1 cellular context compared by ENCODE assay signal in the genomic region with DNA sequence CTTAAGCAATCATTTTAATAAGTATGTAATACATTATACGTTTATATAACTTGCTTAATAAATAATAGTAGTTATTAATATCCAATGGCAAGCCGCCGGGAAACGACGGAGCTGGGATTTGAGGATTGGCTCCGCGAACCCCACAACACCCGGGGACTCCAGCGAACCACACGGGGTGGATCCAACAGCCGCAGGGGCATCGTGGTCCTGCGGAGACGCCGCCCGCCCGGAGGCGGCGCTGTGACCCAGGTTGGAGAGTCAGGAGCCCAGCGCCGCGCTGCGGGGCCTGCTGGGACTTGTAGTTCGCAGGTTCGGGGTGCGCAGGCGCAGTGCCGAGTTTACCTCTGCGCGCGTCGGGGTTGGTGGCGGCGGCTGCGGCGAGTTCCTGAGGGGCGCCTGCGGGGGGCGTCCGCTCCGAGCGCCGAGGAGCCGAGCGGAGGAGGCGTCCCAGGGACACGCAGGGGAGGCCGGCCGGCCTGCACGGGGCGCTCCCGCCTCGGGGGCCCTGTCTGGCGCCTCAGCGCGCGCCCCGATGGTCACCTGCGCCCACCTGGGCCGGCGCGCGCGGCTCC.
TF ChIP-seq lines count a peak whose summit lies in the region.

A gene (plus strand): TSS at position 329 of the 572 bp plus-strand sequence. CDS start 204 bp downstream, at position 533.

TF ChIP-seq in K562, 482 proteins besides CTCF, POLR2A, EP300 and RAD21 (continued from another document and continues in another):
- TF ChIP-seq JUNB (CRISPR knock-in tag; conservative IDR thresholded peaks at IDR 0.05) (no peak), ARHGAP35 (IDR thresholded peaks at IDR 0.05; ENCODE audit: partially characterized antibody) (no peak), RBM25 (IDR thresholded peaks at IDR 0.05; ENCODE audit: low read depth, low read length, severe bottlenecking) (no peak), SMARCB1 (IDR thresholded peaks at IDR 0.05; ENCODE audit: insufficient read length, low read depth) (no peak), ZNF175 (CRISPR knock-in tag; IDR thresholded peaks at IDR 0.05; ENCODE audit: low read depth) (no peak), ARNT (IDR thresholded peaks at IDR 0.05) (no peak), RFX7 (CRISPR knock-in tag; IDR thresholded peaks at IDR 0.05) (no peak), HEY1 (CRISPR knock-in tag; IDR thresholded peaks at IDR 0.05; ENCODE audit: borderline replicate concordance) (no peak), NEUROD1 (IDR thresholded peaks at IDR 0.05; ENCODE audit: borderline replicate concordance, low read depth, low read length, partially characterized antibody) (no peak), ZBTB7A (IDR thresholded peaks at IDR 0.05; ENCODE audit: borderline replicate concordance, control insufficient read depth, low read depth, low read length) (peak; percentile 97), TEAD4 (IDR thresholded peaks at IDR 0.05; ENCODE audit: low read length) (no peak), TEAD4 (CRISPR knock-in tag; IDR thresholded peaks at IDR 0.05; ENCODE audit: borderline replicate concordance) (no peak), SAFB2 (IDR thresholded peaks at IDR 0.05; ENCODE audit: borderline replicate concordance, low read depth, low read length, severe bottlenecking) (no peak), PCBP2 (IDR thresholded peaks at IDR 0.05; ENCODE audit: low read depth, low read length, poor library complexity, severe bottlenecking) (no peak), HDAC8 (tag; IDR thresholded peaks at IDR 0.05) (no peak), TRIM28 (IDR thresholded peaks at IDR 0.05) (peak; percentile 67; the same call in 1 of the 2 replicates), TGIF2 (CRISPR knock-in tag; IDR thresholded peaks at IDR 0.05) (no peak), ZNF785 (CRISPR knock-in tag; IDR thresholded peaks at IDR 0.05) (no peak), RCOR1 (IDR thresholded peaks at IDR 0.05; ENCODE audit: borderline replicate concordance in 1 of 2, low read depth in 2 of 2, low read length in 2 of 2) (peak in 1 of 2 experiments; percentile 52; a peak in 1 of 4 replicates), ZNF561 (CRISPR knock-in tag; conservative IDR thresholded peaks at IDR 0.05) (no peak), DIDO1 (tag; IDR thresholded peaks at IDR 0.05; ENCODE audit: low read depth) (peak; percentile 44; the same call in 1 of the 2 replicates), TCF7L2 (IDR thresholded peaks at IDR 0.05; ENCODE audit: low read depth, low read length) (no peak), ZNF347 (CRISPR knock-in tag; IDR thresholded peaks at IDR 0.05; ENCODE audit: low read depth) (no peak), POLR2G (IDR thresholded peaks at IDR 0.05; ENCODE audit: low read depth, low read length) (peak; percentile 76), TEAD1 (CRISPR knock-in tag; IDR thresholded peaks at IDR 0.05) (peak; percentile 47 to 64; a peak in 3 of 4 replicates), XRCC3 (IDR thresholded peaks at IDR 0.05) (no peak), NR1H2 (CRISPR knock-in tag; IDR thresholded peaks at IDR 0.05) (no peak), ZNF75A (CRISPR knock-in tag; IDR thresholded peaks at IDR 0.05) (no peak), NCOA2 (IDR thresholded peaks at IDR 0.05; ENCODE audit: partially characterized antibody in 2 of 2) (no peak), EWSR1 (IDR thresholded peaks at IDR 0.05; ENCODE audit: borderline replicate concordance, low read depth, partially characterized antibody) (no peak), RBM34 (IDR thresholded peaks at IDR 0.05; ENCODE audit: borderline replicate concordance, insufficient read depth, low read length) (no peak), STAT5A (IDR thresholded peaks at IDR 0.05; ENCODE audit: borderline replicate concordance, low read length) (peak; percentile 44; the same call in 1 of the 2 replicates), SRSF9 (IDR thresholded peaks at IDR 0.05; ENCODE audit: borderline replicate concordance, low read depth, low read length) (no peak), PTTG1 (tag; IDR thresholded peaks at IDR 0.05; ENCODE audit: low read depth) (no peak), ZNF780A (CRISPR knock-in tag; IDR thresholded peaks at IDR 0.05) (no peak), ZNF239 (CRISPR knock-in tag; IDR thresholded peaks at IDR 0.05) (peak; percentile 57), ZNF282 (CRISPR knock-in tag; IDR thresholded peaks at IDR 0.05) (no peak), ZNF589 (CRISPR knock-in tag; IDR thresholded peaks at IDR 0.05; ENCODE audit: low read depth) (no peak), KAT7 (CRISPR knock-in tag; IDR thresholded peaks at IDR 0.05; ENCODE audit: borderline replicate concordance) (no peak; the same call in 1 of the 2 replicates), CHD4 (IDR thresholded peaks at IDR 0.05; ENCODE audit: insufficient read depth, insufficient replicate concordance, low read depth, low read length, poor library complexity, severe bottlenecking) (no peak), ETV5 (CRISPR knock-in tag; IDR thresholded peaks at IDR 0.05; ENCODE audit: low read depth) (no peak), HDAC3 (IDR thresholded peaks at IDR 0.05; ENCODE audit: borderline replicate concordance, partially characterized antibody) (no peak), FOXK2 (conservative IDR thresholded peaks at IDR 0.05 in 1 of 2, IDR thresholded peaks at IDR 0.05 in 1 of 2; ENCODE audit: low read depth in 2 of 2) (peak; percentile 53 to 59; a peak in 3 of 4 replicates)
- TF ChIP-seq, protein P1, sequence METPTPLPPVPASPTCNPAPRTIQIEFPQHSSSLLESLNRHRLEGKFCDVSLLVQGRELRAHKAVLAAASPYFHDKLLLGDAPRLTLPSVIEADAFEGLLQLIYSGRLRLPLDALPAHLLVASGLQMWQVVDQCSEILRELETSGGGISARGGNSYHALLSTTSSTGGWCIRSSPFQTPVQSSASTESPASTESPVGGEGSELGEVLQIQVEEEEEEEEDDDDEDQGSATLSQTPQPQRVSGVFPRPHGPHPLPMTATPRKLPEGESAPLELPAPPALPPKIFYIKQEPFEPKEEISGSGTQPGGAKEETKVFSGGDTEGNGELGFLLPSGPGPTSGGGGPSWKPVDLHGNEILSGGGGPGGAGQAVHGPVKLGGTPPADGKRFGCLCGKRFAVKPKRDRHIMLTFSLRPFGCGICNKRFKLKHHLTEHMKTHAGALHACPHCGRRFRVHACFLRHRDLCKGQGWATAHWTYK (CRISPR knock-in tag; IDR thresholded peaks at IDR 0.05): peak; percentile 66; the same call in 1 of the 2 replicates
- TF ChIP-seq, protein P2, sequence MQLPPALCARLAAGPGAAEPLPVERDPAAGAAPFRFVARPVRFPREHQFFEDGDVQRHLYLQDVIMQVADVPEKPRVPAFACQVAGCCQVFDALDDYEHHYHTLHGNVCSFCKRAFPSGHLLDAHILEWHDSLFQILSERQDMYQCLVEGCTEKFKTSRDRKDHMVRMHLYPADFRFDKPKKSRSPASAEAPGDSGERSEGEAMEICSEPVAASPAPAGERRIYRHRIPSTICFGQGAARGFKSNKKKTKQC (CRISPR knock-in tag; IDR thresholded peaks at IDR 0.05): 0 out of 2 replicates have a peak, but pooled peaks have one; percentile 30
- TF ChIP-seq, protein P3, sequence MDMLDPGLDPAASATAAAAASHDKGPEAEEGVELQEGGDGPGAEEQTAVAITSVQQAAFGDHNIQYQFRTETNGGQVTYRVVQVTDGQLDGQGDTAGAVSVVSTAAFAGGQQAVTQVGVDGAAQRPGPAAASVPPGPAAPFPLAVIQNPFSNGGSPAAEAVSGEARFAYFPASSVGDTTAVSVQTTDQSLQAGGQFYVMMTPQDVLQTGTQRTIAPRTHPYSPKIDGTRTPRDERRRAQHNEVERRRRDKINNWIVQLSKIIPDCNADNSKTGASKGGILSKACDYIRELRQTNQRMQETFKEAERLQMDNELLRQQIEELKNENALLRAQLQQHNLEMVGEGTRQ (CRISPR knock-in tag; IDR thresholded peaks at IDR 0.05): peak; percentile 38; the same call in 1 of the 2 replicates
- TF ChIP-seq, protein P4, sequence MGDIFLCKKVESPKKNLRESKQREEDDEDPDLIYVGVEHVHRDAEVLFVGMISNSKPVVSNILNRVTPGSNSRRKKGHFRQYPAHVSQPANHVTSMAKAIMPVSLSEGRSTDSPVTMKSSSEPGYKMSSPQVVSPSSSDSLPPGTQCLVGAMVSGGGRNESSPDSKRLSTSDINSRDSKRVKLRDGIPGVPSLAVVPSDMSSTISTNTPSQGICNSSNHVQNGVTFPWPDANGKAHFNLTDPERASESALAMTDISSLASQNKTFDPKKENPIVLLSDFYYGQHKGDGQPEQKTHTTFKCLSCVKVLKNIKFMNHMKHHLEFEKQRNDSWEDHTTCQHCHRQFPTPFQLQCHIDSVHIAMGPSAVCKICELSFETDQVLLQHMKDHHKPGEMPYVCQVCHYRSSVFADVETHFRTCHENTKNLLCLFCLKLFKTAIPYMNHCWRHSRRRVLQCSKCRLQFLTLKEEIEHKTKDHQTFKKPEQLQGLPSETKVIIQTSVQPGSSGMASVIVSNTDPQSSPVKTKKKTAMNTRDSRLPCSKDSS (IDR thresholded peaks at IDR 0.05; ENCODE audit: low read depth, partially characterized antibody): no peak
- TF ChIP-seq, protein P5, sequence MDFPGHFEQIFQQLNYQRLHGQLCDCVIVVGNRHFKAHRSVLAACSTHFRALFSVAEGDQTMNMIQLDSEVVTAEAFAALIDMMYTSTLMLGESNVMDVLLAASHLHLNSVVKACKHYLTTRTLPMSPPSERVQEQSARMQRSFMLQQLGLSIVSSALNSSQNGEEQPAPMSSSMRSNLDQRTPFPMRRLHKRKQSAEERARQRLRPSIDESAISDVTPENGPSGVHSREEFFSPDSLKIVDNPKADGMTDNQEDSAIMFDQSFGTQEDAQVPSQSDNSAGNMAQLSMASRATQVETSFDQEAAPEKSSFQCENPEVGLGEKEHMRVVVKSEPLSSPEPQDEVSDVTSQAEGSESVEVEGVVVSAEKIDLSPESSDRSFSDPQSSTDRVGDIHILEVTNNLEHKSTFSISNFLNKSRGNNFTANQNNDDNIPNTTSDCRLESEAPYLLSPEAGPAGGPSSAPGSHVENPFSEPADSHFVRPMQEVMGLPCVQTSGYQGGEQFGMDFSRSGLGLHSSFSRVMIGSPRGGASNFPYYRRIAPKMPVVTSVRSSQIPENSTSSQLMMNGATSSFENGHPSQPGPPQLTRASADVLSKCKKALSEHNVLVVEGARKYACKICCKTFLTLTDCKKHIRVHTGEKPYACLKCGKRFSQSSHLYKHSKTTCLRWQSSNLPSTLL (IDR thresholded peaks at IDR 0.05): no peak
- TF ChIP-seq, protein P6, sequence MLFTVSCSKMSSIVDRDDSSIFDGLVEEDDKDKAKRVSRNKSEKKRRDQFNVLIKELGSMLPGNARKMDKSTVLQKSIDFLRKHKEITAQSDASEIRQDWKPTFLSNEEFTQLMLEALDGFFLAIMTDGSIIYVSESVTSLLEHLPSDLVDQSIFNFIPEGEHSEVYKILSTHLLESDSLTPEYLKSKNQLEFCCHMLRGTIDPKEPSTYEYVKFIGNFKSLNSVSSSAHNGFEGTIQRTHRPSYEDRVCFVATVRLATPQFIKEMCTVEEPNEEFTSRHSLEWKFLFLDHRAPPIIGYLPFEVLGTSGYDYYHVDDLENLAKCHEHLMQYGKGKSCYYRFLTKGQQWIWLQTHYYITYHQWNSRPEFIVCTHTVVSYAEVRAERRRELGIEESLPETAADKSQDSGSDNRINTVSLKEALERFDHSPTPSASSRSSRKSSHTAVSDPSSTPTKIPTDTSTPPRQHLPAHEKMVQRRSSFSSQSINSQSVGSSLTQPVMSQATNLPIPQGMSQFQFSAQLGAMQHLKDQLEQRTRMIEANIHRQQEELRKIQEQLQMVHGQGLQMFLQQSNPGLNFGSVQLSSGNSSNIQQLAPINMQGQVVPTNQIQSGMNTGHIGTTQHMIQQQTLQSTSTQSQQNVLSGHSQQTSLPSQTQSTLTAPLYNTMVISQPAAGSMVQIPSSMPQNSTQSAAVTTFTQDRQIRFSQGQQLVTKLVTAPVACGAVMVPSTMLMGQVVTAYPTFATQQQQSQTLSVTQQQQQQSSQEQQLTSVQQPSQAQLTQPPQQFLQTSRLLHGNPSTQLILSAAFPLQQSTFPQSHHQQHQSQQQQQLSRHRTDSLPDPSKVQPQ (CRISPR knock-in tag; IDR thresholded peaks at IDR 0.05; ENCODE audit: borderline replicate concordance): no peak
- TF ChIP-seq, protein P7, sequence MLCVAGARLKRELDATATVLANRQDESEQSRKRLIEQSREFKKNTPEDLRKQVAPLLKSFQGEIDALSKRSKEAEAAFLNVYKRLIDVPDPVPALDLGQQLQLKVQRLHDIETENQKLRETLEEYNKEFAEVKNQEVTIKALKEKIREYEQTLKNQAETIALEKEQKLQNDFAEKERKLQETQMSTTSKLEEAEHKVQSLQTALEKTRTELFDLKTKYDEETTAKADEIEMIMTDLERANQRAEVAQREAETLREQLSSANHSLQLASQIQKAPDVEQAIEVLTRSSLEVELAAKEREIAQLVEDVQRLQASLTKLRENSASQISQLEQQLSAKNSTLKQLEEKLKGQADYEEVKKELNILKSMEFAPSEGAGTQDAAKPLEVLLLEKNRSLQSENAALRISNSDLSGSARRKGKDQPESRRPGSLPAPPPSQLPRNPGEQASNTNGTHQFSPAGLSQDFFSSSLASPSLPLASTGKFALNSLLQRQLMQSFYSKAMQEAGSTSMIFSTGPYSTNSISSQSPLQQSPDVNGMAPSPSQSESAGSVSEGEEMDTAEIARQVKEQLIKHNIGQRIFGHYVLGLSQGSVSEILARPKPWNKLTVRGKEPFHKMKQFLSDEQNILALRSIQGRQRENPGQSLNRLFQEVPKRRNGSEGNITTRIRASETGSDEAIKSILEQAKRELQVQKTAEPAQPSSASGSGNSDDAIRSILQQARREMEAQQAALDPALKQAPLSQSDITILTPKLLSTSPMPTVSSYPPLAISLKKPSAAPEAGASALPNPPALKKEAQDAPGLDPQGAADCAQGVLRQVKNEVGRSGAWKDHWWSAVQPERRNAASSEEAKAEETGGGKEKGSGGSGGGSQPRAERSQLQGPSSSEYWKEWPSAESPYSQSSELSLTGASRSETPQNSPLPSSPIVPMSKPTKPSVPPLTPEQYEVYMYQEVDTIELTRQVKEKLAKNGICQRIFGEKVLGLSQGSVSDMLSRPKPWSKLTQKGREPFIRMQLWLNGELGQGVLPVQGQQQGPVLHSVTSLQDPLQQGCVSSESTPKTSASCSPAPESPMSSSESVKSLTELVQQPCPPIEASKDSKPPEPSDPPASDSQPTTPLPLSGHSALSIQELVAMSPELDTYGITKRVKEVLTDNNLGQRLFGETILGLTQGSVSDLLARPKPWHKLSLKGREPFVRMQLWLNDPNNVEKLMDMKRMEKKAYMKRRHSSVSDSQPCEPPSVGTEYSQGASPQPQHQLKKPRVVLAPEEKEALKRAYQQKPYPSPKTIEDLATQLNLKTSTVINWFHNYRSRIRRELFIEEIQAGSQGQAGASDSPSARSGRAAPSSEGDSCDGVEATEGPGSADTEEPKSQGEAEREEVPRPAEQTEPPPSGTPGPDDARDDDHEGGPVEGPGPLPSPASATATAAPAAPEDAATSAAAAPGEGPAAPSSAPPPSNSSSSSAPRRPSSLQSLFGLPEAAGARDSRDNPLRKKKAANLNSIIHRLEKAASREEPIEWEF (CRISPR knock-in tag; IDR thresholded peaks at IDR 0.05): no peak
- TF ChIP-seq, protein P8, sequence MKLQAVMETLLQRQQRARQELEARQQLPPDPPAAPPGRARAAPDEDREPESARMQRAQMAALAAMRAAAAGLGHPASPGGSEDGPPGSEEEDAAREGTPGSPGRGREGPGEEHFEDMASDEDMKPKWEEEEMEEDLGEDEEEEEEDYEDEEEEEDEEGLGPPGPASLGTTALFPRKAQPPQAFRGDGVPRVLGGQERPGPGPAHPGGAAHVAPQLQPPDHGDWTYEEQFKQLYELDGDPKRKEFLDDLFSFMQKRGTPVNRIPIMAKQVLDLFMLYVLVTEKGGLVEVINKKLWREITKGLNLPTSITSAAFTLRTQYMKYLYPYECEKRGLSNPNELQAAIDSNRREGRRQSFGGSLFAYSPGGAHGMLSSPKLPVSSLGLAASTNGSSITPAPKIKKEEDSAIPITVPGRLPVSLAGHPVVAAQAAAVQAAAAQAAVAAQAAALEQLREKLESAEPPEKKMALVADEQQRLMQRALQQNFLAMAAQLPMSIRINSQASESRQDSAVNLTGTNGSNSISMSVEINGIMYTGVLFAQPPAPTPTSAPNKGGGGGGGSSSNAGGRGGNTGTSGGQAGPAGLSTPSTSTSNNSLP (IDR thresholded peaks at IDR 0.05; ENCODE audit: borderline replicate concordance, low read depth, low read length): no peak
